ENCODE assay signal across 9 cellular contexts in genomic region chr9:134026561-134026960, GRCh38. TPM values are rescaled to one million over a fixed set of nuclear protein-coding genes. Genes with fewer than 3 reads are reported as not detected.
DNase-seq lines count a peak whose midpoint lies in the region; ATAC-seq lines count a peak whose summit lies in the region.
"Had no signal": no experiment of that assay in that cellular context is flagged by ENCODE, and none has a peak within 500 bp of the region (broad histone marks: within the 10 kb centered on the region; RNA-seq: fewer than 3 reads in every experiment).

No MANE protein-coding gene starts in this region.

- DNase-seq in Right ventricle myocardium inferior (ENCODE audit: missing footprints): peak; percentile 73
- DNase-seq in Right ventricle myocardium superior: no peak
- DNase-seq in activated naive CD8-positive, alpha-beta T cell treated with anti-CD3 and anti-CD28 coated beads, Interleukin-2, amount 10 ng/mL, durations not matched to agents 7 days and 5 days: no peak
- no peak for DNase-seq in memory B cell (ENCODE audit: low spot score in 2 of 2)
- no peak for DNase-seq in Ammon's horn (ENCODE audit: low spot score)
- no peak for DNase-seq in Kasumi-1 (lab: John Stamatoyannopoulos, UW)
- no peak for DNase-seq in GDM1 (lab: John Stamatoyannopoulos, UW)
- DNase-seq: central memory CD4-positive, alpha-beta T cell had no signal

- H3K36me3 Mint-ChIP-seq in activated naive CD8-positive, alpha-beta T cell treated with anti-CD3 and anti-CD28 coated beads, Interleukin-2, amount 10 ng/mL, durations not matched to agents 7 days and 5 days: no peaks in the 10 kb centered on the region
- H3K36me3 Mint-ChIP-seq in memory B cell: peaks cover 3% of the 10 kb centered on the region

- peaks cover 3% of the 10 kb centered on the region for H3K4me1 Mint-ChIP-seq in activated naive CD8-positive, alpha-beta T cell treated with anti-CD3 and anti-CD28 coated beads, Interleukin-2, amount 10 ng/mL, durations not matched to agents 7 days and 5 days
- peaks cover 14% of the 10 kb centered on the region for H3K4me1 Mint-ChIP-seq in memory B cell

- H3K4me3 Mint-ChIP-seq in activated naive CD8-positive, alpha-beta T cell treated with anti-CD3 and anti-CD28 coated beads, Interleukin-2, amount 10 ng/mL, durations not matched to agents 7 days and 5 days: peak overlapping the region; percentile 86
- peak overlapping the region; percentile 87 for H3K4me3 Mint-ChIP-seq in memory B cell

- ATAC-seq in Right ventricle myocardium inferior (no peak), Right ventricle myocardium superior (ENCODE audit: poor library complexity) (no peak), memory B cell (ENCODE audit: low read depth) (no peak), HG03460 (IDR thresholded peaks at IDR 0.05; ENCODE audit: unreplicated experiment) (no peak)
- no peak for ATAC-seq in activated naive CD8-positive, alpha-beta T cell treated with anti-CD3 and anti-CD28 coated beads, Interleukin-2, amount 10 ng/mL, durations not matched to agents 7 days and 5 days (ENCODE audit: low read depth)

- H3K27ac Mint-ChIP-seq in activated naive CD8-positive, alpha-beta T cell treated with anti-CD3 and anti-CD28 coated beads, Interleukin-2, amount 10 ng/mL, durations not matched to agents 7 days and 5 days: no peak overlapping the region
- no peak overlapping the region for H3K27ac Mint-ChIP-seq in memory B cell

- intact Hi-C loops in Right ventricle myocardium inferior (cut with DNase I) (no loop called here), Right ventricle myocardium superior (cut with DNase I) (no loop called here)

- POLR2A ChIA-PET in activated naive CD8-positive, alpha-beta T cell treated with anti-CD3 and anti-CD28 coated beads, Interleukin-2, amount 10 ng/mL, durations not matched to agents 7 days and 5 days (lab: Charles Lee): interaction anchor here (1.2 to 2.6 kb wide), 3 partner anchors 39 to 109 kb away, joined by 6 to 19 read pairs (median 14); partner anchors contain the start of gene WDR5

- peaks cover 3% of the 10 kb centered on the region for H3K27me3 Mint-ChIP-seq in activated naive CD8-positive, alpha-beta T cell treated with anti-CD3 and anti-CD28 coated beads, Interleukin-2, amount 10 ng/mL, durations not matched to agents 7 days and 5 days
- H3K27me3 Mint-ChIP-seq in memory B cell: no peaks in the 10 kb centered on the region

- no peaks in the 10 kb centered on the region for H3K9me3 Mint-ChIP-seq in activated naive CD8-positive, alpha-beta T cell treated with anti-CD3 and anti-CD28 coated beads, Interleukin-2, amount 10 ng/mL, durations not matched to agents 7 days and 5 days
- no peaks in the 10 kb centered on the region for H3K9me3 Mint-ChIP-seq in memory B cell

RNA-seq across cellular contexts. Expression of gene BRD3OS, which starts 1.3 kb away (rescaled TPM):
- total RNA-seq in Right ventricle myocardium inferior (6.2 TPM), Right ventricle myocardium superior (4.9 TPM)
- 10 to 100 TPM; 14.2 to 17.0 TPM for total RNA-seq in activated naive CD8-positive, alpha-beta T cell treated with anti-CD3 and anti-CD28 coated beads, Interleukin-2, amount 10 ng/mL, durations not matched to agents 7 days and 5 days

RNA-seq across cellular contexts. Expression of gene VAV2, which starts 34.4 kb away (rescaled TPM):
- total RNA-seq in Right ventricle myocardium inferior (7.6 TPM), Right ventricle myocardium superior (4.9 TPM)
- 1 to 10 TPM; 4.7 to 6.4 TPM for total RNA-seq in activated naive CD8-positive, alpha-beta T cell treated with anti-CD3 and anti-CD28 coated beads, Interleukin-2, amount 10 ng/mL, durations not matched to agents 7 days and 5 days

RNA-seq across cellular contexts. Expression of gene BRD3, which starts 41.3 kb away (rescaled TPM):
- total RNA-seq in Right ventricle myocardium inferior (31.6 TPM), Right ventricle myocardium superior (23.2 TPM)
- total RNA-seq in activated naive CD8-positive, alpha-beta T cell treated with anti-CD3 and anti-CD28 coated beads, Interleukin-2, amount 10 ng/mL, durations not matched to agents 7 days and 5 days: 10 to 100 TPM; 50.7 to 54.1 TPM
